In the genomic region with DNA sequence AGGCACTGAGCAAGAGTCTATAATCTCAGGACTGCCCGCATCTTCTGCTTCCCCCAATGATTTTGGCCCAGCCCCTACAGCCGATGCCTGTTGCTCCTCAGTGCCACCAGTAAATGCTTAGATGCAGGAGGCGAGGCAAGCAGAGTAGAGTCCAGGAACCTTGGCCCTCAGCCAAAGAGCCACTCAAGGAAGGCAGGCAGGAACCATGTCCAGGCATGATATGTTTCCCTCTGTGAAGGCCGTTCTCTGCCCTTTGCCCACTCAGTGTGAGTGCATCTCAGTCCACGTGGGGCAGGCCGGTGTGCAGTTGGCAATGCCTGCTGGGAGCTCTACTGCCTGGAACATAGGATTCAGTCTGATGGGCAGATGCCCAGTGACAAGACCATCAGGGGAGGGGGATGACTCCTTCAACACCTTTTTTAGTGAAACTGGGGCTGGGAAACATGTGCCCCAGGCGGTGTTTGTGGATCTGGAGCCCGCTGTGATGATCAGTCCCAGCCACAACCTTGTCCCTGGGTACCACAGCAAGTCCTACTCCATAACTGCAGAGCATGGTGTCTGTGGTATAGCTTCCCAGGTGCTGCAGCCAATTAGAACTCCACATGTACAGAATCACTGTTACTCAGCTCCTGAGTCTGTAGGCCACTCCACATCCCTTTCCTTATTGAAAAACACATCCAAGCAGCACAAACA, we compare ENCODE assay signal across 12 cellular contexts. TPM values are rescaled to one million over a fixed set of nuclear protein-coding genes. Genes with fewer than 3 reads are reported as not detected.
DNase-seq lines count a peak whose midpoint lies in the region; ATAC-seq and TF ChIP-seq lines count a peak whose summit lies in the region.
"Had no signal": no experiment of that assay in that cellular context is flagged by ENCODE, and none has a peak within 500 bp of the region (broad histone marks: within the 10 kb centered on the region; RNA-seq: fewer than 3 reads in every experiment).

No MANE protein-coding gene starts in this region.

- no peak for TF ChIP-seq EP300 in esophagus muscularis mucosa (IDR thresholded peaks at IDR 0.05)

- H3K36me3 ChIP-seq in heart right ventricle (no peaks in the 10 kb centered on the region), esophagus muscularis mucosa (no peaks in the 10 kb centered on the region)
- H3K36me3 ChIP-seq: esophagus squamous epithelium, sigmoid colon had no signal

- intact Hi-C loops in heart right ventricle (cut with DNase I) = no loop called here
- intact Hi-C loops in esophagus muscularis mucosa (cut with DNase I) = no loop called here

- no peak for TF ChIP-seq CTCF in heart right ventricle (IDR thresholded peaks at IDR 0.05)
- no peak for TF ChIP-seq CTCF in esophagus muscularis mucosa (IDR thresholded peaks at IDR 0.05)

- H3K9me3 ChIP-seq in heart right ventricle = no peaks in the 10 kb centered on the region
- H3K9me3 ChIP-seq in esophagus muscularis mucosa = no peaks in the 10 kb centered on the region
- H3K9me3 ChIP-seq: esophagus squamous epithelium, sigmoid colon had no signal

- H3K27ac ChIP-seq in heart right ventricle = peak overlapping the region in 4 of 10 donors; percentile 9 to 33 (median 25)
- H3K27ac ChIP-seq in esophagus muscularis mucosa (replicated peaks in 1 of 4) = no peak overlapping the region
- H3K27ac ChIP-seq: esophagus squamous epithelium, sigmoid colon had no signal

- no peaks in the 10 kb centered on the region for H3K27me3 ChIP-seq in heart right ventricle
- H3K27me3 ChIP-seq in esophagus muscularis mucosa = no peaks in the 10 kb centered on the region
- H3K27me3 ChIP-seq: esophagus squamous epithelium, sigmoid colon had no signal

- peak; percentile 52 for DNase-seq in HT-29 (ENCODE audit: low spot score)
- peak; percentile 47 for DNase-seq in NCI-H510A treated with DMSO at 0.1 percent for 48 hours (lab: John Stamatoyannopoulos, UW)
- no peak for DNase-seq in heart right ventricle
- DNase-seq in renal cortical epithelial cell (ENCODE audit: low read depth) = peak; percentile 77
- DNase-seq in esophagus muscularis mucosa (ENCODE audit: extremely low spot score) = no peak
- DNase-seq: activated CD4-positive, alpha-beta T cell treated with anti-CD3 and anti-CD28 coated beads, Interleukin-2, amount 10 ng/mL, durations not matched to agents 7 days and 5 days; activated naive CD4-positive, alpha-beta T cell; esophagus squamous epithelium; sigmoid colon; T-cell had no signal

- H3K4me1 ChIP-seq in heart right ventricle = peaks cover 0 to 24% (median 8%) of the 10 kb centered on the region in 9 donors
- peaks cover 8 to 9% (median 8%) of the 10 kb centered on the region in 4 donors for H3K4me1 ChIP-seq in esophagus muscularis mucosa

- 48 to 50% methylated on average over 8 of the region's 8 CpGs for WGBS in heart right ventricle, 2 donors
- 55% methylated on average over 6 of the region's 8 CpGs for WGBS in esophagus muscularis mucosa

- TF ChIP-seq POLR2A in esophagus muscularis mucosa (IDR thresholded peaks at IDR 0.05; ENCODE audit: low read depth) = no peak

- H3K4me3 ChIP-seq in heart right ventricle = no peak overlapping the region
- no peak overlapping the region for H3K4me3 ChIP-seq in esophagus muscularis mucosa
- H3K4me3 ChIP-seq: esophagus squamous epithelium, sigmoid colon had no signal

- ATAC-seq in heart right ventricle (peak in 7 of 8 donors; percentile 32 to 64 (median 53)), HG03280 (IDR thresholded peaks at IDR 0.05; ENCODE audit: unreplicated experiment) (no peak), HG02970 (IDR thresholded peaks at IDR 0.05; ENCODE audit: low FRiP score, unreplicated experiment) (no peak)
- ATAC-seq: T-cell had no signal

RNA-seq across cellular contexts. Expression of a gene that starts 9.7 kb away (rescaled TPM):
- total RNA-seq in HT-29 (2014; rRNA removed; shearing (Covaris generic)) = 43.1 and 51.1 TPM in 2 replicates
- total RNA-seq in heart right ventricle = 10 to 100 TPM; 55.6 to 87.6 (median 83.1) TPM
- polyA plus RNA-seq in heart right ventricle = 100 to 1,000 TPM in 1 of 2 donors, 10 to 100 TPM in 1; 76.9 to 148 TPM
- 83.7 and 90.7 TPM in 2 replicates for total RNA-seq in renal cortical epithelial cell
- 10 to 100 TPM; 33.3 to 84.8 (median 50.7) TPM for total RNA-seq in esophagus muscularis mucosa

RNA-seq across cellular contexts. Expression of a gene that starts 15.8 kb away (rescaled TPM):
- total RNA-seq in HT-29 (2014; rRNA removed; shearing (Covaris generic)) = 93.8 and 97.4 TPM in 2 replicates
- total RNA-seq in heart right ventricle (100 to 1,000 TPM in 7 of 10 donors, 10 to 100 TPM in 3; 76.0 to 245 (median 145) TPM), renal cortical epithelial cell (70.9 and 239 TPM in 2 replicates), esophagus muscularis mucosa (100 to 1,000 TPM in 1 of 4 donors, 10 to 100 TPM in 3; 44.2 to 132 (median 74.4) TPM)
- 100 to 1,000 TPM in 1 of 2 donors, 10 to 100 TPM in 1; 61.0 to 341 TPM for polyA plus RNA-seq in heart right ventricle

RNA-seq across cellular contexts. Expression of a gene that starts 16.5 kb away (rescaled TPM):
- not detected in 2 replicates for total RNA-seq in HT-29 (2014; rRNA removed; shearing (Covaris generic))
- total RNA-seq in heart right ventricle (not detected), renal cortical epithelial cell (0.25 TPM in 1 of 2 replicates, not detected in the other), esophagus muscularis mucosa (not detected)
- polyA plus RNA-seq in heart right ventricle = not detected
- total RNA-seq: activated CD4-positive, alpha-beta T cell treated with anti-CD3 and anti-CD28 coated beads, Interleukin-2, amount 10 ng/mL, durations not matched to agents 7 days and 5 days; esophagus squamous epithelium; sigmoid colon; T-cell had no signal
- polyA plus RNA-seq: sigmoid colon had no signal

RNA-seq across cellular contexts. Expression of a gene that starts 24.2 kb away (rescaled TPM):
- total RNA-seq in HT-29 (2014; rRNA removed; shearing (Covaris generic)) = 18.3 and 19.9 TPM in 2 replicates
- total RNA-seq in heart right ventricle (10 to 100 TPM; 14.6 to 23.1 (median 19.7) TPM), renal cortical epithelial cell (30.7 and 52.7 TPM in 2 replicates), esophagus muscularis mucosa (10 to 100 TPM; 12.8 to 21.6 (median 16.7) TPM)
- polyA plus RNA-seq in heart right ventricle = 10 to 100 TPM; 12.9 to 26.7 TPM

RNA-seq across cellular contexts. Expression of a gene that starts 24.3 kb away (rescaled TPM):
- 5.5 and 10.0 TPM in 2 replicates for total RNA-seq in HT-29 (2014; rRNA removed; shearing (Covaris generic))
- 1 to 10 TPM; 1.6 to 5.2 (median 2.6) TPM for total RNA-seq in heart right ventricle
- polyA plus RNA-seq in heart right ventricle = 1 to 10 TPM; 1.5 to 2.1 TPM
- total RNA-seq in renal cortical epithelial cell = 9.8 and 12.9 TPM in 2 replicates
- 1 to 10 TPM; 3.3 to 6.4 (median 5.6) TPM for total RNA-seq in esophagus muscularis mucosa

Comparison
In these comparisons a context has a peak if more than half of its experiments do, and no peak if none do; other contexts are left out.
1. DNase-seq: peak in HT-29 (single experiment), NCI-H510A treated with DMSO at 0.1 percent for 48 hours (single experiment) and renal cortical epithelial cell (single experiment); none in heart right ventricle (0 of 2) and esophagus muscularis mucosa (single experiment).
2. ATAC-seq: peak in heart right ventricle (7 of 8); none in HG03280 (single experiment) and HG02970 (single experiment).